In the genomic region with DNA sequence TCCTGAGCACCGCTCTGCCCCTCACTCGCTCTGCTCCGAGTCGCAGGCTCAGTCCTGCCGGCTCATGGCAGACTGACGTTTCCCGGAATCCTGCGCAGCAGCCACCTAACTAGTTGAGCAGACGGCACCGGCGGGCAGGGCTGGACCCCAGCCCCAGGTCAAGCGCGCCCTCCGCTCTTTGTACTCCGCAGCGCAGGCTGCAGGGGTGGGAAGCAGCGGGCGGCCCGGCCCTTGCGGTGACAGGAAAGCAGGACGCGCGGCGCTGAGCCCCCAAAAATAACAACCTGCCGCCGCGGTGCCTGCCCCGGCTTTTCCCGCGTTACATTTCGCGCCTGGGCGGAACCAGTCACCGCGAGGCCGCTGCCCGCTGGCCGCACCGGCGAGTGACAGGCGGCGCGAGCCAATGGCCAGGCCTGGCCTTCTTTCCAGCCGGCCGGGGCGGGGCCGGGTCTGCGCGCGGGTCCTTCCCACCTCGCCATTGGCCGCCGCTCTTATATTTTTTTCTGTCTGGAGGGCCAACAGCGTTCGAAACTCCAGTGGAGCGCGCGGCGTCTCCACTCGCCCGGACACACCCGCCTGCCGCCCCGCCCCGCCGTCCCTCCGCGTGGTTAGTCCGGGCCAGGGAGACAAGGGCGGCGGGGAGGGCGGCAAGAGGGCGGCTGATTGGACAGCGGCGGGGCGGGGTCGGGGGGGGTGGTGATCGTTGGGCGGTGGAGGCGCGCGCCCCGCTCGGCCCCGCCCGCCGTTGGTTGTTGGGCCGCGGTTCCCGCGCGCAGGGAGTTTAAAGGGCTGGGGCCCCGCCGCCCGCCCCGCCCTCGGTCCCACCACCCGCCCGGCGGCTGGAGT, we compare ENCODE assay signal across 1 cellular context.
TF ChIP-seq lines count a peak whose summit lies in the region.

Gene ZNF367 (minus strand): TSS at position 297 of the 846 bp plus-strand sequence. CDS start 338 bp downstream, outside the sequence.

TF ChIP-seq in HepG2, 621 proteins besides CTCF, POLR2A, EP300 and RAD21 (continued from another document and continues in another):
- TF ChIP-seq IRF9 (CRISPR knock-in tag; IDR thresholded peaks at IDR 0.05; ENCODE audit: borderline replicate concordance) (no peak; the same call in 1 of the 2 replicates), HINFP (CRISPR knock-in tag; IDR thresholded peaks at IDR 0.05; ENCODE audit: low read depth) (no peak), ZNF256 (CRISPR knock-in tag; conservative IDR thresholded peaks at IDR 0.05) (peak; percentile 74; the same call in 1 of the 2 replicates), GFI1 (CRISPR knock-in tag; IDR thresholded peaks at IDR 0.05; ENCODE audit: borderline replicate concordance) (peak; percentile 14; the same call in 1 of the 2 replicates), TSC22D2 (CRISPR knock-in tag; IDR thresholded peaks at IDR 0.05; ENCODE audit: borderline replicate concordance) (peak; percentile 71; the same call in 1 of the 2 replicates), CENPT (CRISPR knock-in tag; IDR thresholded peaks at IDR 0.05; ENCODE audit: low read depth) (0 out of 2 replicates have a peak, but pooled peaks have one; percentile 23), SNAPC2 (CRISPR knock-in tag; IDR thresholded peaks at IDR 0.05) (no peak), ELF4 (CRISPR knock-in tag; IDR thresholded peaks at IDR 0.05; ENCODE audit: borderline replicate concordance) (peak; percentile 75; the same call in 1 of the 2 replicates), ADNP (CRISPR knock-in tag; IDR thresholded peaks at IDR 0.05) (no peak), CSRNP1 (CRISPR knock-in tag; IDR thresholded peaks at IDR 0.05) (no peak; the same call in 1 of the 2 replicates), ESRRA (CRISPR knock-in tag; IDR thresholded peaks at IDR 0.05; ENCODE audit: low read depth) (no peak), ZHX1 (CRISPR knock-in tag; IDR thresholded peaks at IDR 0.05; ENCODE audit: low read depth) (no peak), MIXL1 (CRISPR knock-in tag; IDR thresholded peaks at IDR 0.05) (0 out of 2 replicates have a peak, but pooled peaks have one; percentile 7), ZMYM4 (CRISPR knock-in tag; IDR thresholded peaks at IDR 0.05) (peak; percentile 46; the same call in 1 of the 2 replicates), ZNF615 (CRISPR knock-in tag; IDR thresholded peaks at IDR 0.05; ENCODE audit: borderline replicate concordance) (no peak), ZNF629 (CRISPR knock-in tag; conservative IDR thresholded peaks at IDR 0.05) (peak; percentile 25; the same call in 1 of the 2 replicates), FOXA3 (CRISPR knock-in tag; IDR thresholded peaks at IDR 0.05) (peak; percentile 25; the same call in 1 of the 2 replicates), AGO1 (IDR thresholded peaks at IDR 0.05; ENCODE audit: low read depth, low read length, poor library complexity, severe bottlenecking) (peak; percentile 76), ZNF232 (CRISPR knock-in tag; IDR thresholded peaks at IDR 0.05; ENCODE audit: borderline replicate concordance) (peak; percentile 84; the same call in 1 of the 2 replicates), ZNF780A (CRISPR knock-in tag; IDR thresholded peaks at IDR 0.05) (peak; percentile 47; the same call in 1 of the 2 replicates)
- TF ChIP-seq, protein P1, sequence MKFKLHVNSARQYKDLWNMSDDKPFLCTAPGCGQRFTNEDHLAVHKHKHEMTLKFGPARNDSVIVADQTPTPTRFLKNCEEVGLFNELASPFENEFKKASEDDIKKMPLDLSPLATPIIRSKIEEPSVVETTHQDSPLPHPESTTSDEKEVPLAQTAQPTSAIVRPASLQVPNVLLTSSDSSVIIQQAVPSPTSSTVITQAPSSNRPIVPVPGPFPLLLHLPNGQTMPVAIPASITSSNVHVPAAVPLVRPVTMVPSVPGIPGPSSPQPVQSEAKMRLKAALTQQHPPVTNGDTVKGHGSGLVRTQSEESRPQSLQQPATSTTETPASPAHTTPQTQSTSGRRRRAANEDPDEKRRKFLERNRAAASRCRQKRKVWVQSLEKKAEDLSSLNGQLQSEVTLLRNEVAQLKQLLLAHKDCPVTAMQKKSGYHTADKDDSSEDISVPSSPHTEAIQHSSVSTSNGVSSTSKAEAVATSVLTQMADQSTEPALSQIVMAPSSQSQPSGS (CRISPR knock-in tag; IDR thresholded peaks at IDR 0.05): no peak; the same call in none of the 2 replicates
- TF ChIP-seq, protein P2, sequence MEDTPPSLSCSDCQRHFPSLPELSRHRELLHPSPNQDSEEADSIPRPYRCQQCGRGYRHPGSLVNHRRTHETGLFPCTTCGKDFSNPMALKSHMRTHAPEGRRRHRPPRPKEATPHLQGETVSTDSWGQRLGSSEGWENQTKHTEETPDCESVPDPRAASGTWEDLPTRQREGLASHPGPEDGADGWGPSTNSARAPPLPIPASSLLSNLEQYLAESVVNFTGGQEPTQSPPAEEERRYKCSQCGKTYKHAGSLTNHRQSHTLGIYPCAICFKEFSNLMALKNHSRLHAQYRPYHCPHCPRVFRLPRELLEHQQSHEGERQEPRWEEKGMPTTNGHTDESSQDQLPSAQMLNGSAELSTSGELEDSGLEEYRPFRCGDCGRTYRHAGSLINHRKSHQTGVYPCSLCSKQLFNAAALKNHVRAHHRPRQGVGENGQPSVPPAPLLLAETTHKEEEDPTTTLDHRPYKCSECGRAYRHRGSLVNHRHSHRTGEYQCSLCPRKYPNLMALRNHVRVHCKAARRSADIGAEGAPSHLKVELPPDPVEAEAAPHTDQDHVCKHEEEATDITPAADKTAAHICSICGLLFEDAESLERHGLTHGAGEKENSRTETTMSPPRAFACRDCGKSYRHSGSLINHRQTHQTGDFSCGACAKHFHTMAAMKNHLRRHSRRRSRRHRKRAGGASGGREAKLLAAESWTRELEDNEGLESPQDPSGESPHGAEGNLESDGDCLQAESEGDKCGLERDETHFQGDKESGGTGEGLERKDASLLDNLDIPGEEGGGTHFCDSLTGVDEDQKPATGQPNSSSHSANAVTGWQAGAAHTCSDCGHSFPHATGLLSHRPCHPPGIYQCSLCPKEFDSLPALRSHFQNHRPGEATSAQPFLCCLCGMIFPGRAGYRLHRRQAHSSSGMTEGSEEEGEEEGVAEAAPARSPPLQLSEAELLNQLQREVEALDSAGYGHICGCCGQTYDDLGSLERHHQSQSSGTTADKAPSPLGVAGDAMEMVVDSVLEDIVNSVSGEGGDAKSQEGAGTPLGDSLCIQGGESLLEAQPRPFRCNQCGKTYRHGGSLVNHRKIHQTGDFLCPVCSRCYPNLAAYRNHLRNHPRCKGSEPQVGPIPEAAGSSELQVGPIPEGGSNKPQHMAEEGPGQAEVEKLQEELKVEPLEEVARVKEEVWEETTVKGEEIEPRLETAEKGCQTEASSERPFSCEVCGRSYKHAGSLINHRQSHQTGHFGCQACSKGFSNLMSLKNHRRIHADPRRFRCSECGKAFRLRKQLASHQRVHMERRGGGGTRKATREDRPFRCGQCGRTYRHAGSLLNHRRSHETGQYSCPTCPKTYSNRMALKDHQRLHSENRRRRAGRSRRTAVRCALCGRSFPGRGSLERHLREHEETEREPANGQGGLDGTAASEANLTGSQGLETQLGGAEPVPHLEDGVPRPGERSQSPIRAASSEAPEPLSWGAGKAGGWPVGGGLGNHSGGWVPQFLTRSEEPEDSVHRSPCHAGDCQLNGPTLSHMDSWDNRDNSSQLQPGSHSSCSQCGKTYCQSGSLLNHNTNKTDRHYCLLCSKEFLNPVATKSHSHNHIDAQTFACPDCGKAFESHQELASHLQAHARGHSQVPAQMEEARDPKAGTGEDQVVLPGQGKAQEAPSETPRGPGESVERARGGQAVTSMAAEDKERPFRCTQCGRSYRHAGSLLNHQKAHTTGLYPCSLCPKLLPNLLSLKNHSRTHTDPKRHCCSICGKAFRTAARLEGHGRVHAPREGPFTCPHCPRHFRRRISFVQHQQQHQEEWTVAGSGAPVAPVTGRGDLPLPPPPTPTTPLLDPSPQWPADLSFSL (CRISPR knock-in tag; IDR thresholded peaks at IDR 0.05): no peak
- TF ChIP-seq, protein P3, sequence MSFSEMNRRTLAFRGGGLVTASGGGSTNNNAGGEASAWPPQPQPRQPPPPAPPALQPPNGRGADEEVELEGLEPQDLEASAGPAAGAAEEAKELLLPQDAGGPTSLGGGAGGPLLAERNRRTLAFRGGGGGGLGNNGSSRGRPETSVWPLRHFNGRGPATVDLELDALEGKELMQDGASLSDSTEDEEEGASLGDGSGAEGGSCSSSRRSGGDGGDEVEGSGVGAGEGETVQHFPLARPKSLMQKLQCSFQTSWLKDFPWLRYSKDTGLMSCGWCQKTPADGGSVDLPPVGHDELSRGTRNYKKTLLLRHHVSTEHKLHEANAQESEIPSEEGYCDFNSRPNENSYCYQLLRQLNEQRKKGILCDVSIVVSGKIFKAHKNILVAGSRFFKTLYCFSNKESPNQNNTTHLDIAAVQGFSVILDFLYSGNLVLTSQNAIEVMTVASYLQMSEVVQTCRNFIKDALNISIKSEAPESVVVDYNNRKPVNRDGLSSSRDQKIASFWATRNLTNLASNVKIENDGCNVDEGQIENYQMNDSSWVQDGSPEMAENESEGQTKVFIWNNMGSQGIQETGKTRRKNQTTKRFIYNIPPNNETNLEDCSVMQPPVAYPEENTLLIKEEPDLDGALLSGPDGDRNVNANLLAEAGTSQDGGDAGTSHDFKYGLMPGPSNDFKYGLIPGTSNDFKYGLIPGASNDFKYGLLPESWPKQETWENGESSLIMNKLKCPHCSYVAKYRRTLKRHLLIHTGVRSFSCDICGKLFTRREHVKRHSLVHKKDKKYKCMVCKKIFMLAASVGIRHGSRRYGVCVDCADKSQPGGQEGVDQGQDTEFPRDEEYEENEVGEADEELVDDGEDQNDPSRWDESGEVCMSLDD (CRISPR knock-in tag; IDR thresholded peaks at IDR 0.05; ENCODE audit: borderline replicate concordance): peak; percentile 53; the same call in 1 of the 2 replicates
- TF ChIP-seq, protein P4, sequence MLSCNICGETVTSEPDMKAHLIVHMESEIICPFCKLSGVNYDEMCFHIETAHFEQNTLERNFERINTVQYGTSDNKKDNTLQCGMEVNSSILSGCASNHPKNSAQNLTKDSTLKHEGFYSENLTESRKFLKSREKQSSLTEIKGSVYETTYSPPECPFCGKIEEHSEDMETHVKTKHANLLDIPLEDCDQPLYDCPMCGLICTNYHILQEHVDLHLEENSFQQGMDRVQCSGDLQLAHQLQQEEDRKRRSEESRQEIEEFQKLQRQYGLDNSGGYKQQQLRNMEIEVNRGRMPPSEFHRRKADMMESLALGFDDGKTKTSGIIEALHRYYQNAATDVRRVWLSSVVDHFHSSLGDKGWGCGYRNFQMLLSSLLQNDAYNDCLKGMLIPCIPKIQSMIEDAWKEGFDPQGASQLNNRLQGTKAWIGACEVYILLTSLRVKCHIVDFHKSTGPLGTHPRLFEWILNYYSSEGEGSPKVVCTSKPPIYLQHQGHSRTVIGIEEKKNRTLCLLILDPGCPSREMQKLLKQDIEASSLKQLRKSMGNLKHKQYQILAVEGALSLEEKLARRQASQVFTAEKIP (CRISPR knock-in tag; IDR thresholded peaks at IDR 0.05; ENCODE audit: borderline replicate concordance): no peak
- TF ChIP-seq, protein P5, sequence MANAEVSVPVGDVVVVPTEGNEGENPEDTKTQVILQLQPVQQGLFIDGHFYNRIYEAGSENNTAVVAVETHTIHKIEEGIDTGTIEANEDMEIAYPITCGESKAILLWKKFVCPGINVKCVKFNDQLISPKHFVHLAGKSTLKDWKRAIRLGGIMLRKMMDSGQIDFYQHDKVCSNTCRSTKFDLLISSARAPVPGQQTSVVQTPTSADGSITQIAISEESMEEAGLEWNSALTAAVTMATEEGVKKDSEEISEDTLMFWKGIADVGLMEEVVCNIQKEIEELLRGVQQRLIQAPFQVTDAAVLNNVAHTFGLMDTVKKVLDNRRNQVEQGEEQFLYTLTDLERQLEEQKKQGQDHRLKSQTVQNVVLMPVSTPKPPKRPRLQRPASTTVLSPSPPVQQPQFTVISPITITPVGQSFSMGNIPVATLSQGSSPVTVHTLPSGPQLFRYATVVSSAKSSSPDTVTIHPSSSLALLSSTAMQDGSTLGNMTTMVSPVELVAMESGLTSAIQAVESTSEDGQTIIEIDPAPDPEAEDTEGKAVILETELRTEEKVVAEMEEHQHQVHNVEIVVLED (CRISPR knock-in tag; IDR thresholded peaks at IDR 0.05; ENCODE audit: borderline replicate concordance): peak; percentile 64; the same call in 1 of the 2 replicates
